Comparison of ENCODE assay signal across 1 cellular context in the genomic region with DNA sequence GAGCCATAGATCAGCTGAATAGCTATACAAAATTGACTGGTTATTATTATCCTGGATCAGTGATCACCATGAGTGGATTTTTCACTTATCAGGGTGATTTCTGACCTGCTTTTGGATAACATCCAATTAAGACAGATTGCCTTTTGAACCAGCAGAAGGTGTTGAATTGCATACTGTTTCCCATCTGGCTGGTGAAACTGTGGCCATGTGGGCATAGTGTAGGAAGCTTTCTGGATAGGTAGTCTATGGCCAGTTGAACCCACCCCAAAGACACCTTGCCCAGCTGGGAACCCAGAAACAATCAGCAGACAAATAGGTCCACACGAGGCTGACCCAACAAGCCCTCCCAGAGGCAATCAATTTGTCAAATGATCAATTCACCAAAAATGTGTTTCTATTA.
TF ChIP-seq lines count a peak whose summit lies in the region.

No MANE protein-coding gene starts in this region.

TF ChIP-seq in H1, 55 proteins besides CTCF, POLR2A, EP300 and RAD21 (continued from another document):
- TF ChIP-seq RFX5 (IDR thresholded peaks at IDR 0.05; ENCODE audit: borderline replicate concordance, low read depth, low read length) (no peak), BACH1 (IDR thresholded peaks at IDR 0.05; ENCODE audit: low read length) (no peak), MAFK (IDR thresholded peaks at IDR 0.05; ENCODE audit: low read depth, low read length) (no peak), CHD1 (IDR thresholded peaks at IDR 0.05; ENCODE audit: low read depth, low read length) (no peak)
